21 cellular contexts compared by ENCODE assay signal in genomic region chr6:43942011-43942442, GRCh38.
A peak's percentile ranks its signal among the peaks of the same experiment; 100 is the strongest.
DNase-seq lines count a peak whose midpoint lies in the region; ATAC-seq and TF ChIP-seq lines count a peak whose summit lies in the region.
"Had no signal": no experiment of that assay in that cellular context is flagged by ENCODE, and none has a peak within 500 bp of the region (broad histone marks: within the 10 kb centered on the region; RNA-seq: fewer than 3 reads in every experiment).

No MANE protein-coding gene starts in this region.

- no peak for TF ChIP-seq CTCF in activated CD8-positive, alpha-beta T cell treated with anti-CD3 and anti-CD28 coated beads for 36 hours (IDR thresholded peaks at IDR 0.05)

- no peak overlapping the region for H3K27ac Mint-ChIP-seq in activated CD8-positive, alpha-beta T cell treated with anti-CD3 and anti-CD28 coated beads for 36 hours
- H3K27ac Mint-ChIP-seq in activated CD8-positive, alpha-beta T cell treated with anti-CD3 and anti-CD28 coated beads, Interleukin-2, amount 10 ng/mL, durations not matched to agents 7 days and 5 days: no peak overlapping the region
- H3K27ac Mint-ChIP-seq: CD4-positive, CD25-positive, alpha-beta regulatory T cell; HFFc6; T-helper 2 cell treated with Interferon-gamma antibody and Interleukin-4, amounts not matched to agents 5 μg/mL and 100 μg/mL, for 36 hours had no signal

- peaks cover 2% of the 10 kb centered on the region for H3K36me3 Mint-ChIP-seq in activated CD8-positive, alpha-beta T cell treated with anti-CD3 and anti-CD28 coated beads for 36 hours (ENCODE audit: low read depth)
- H3K36me3 Mint-ChIP-seq in activated CD8-positive, alpha-beta T cell treated with anti-CD3 and anti-CD28 coated beads, Interleukin-2, amount 10 ng/mL, durations not matched to agents 7 days and 5 days (ENCODE audit: low read depth): no peaks in the 10 kb centered on the region
- H3K36me3 Mint-ChIP-seq: CD4-positive, CD25-positive, alpha-beta regulatory T cell had no signal

- CTCF ChIA-PET in activated CD8-positive, alpha-beta T cell treated with anti-CD3 and anti-CD28 coated beads for 36 hours (lab: Charles Lee): interaction anchor here (1.0 kb wide), 1 partner anchor 11 kb away, joined by 3 read pairs; no protein-coding TSS in a partner anchor
- CTCF ChIA-PET in activated CD8-positive, alpha-beta T cell treated with anti-CD3 and anti-CD28 coated beads, Interleukin-2, amount 10 ng/mL, durations not matched to agents 7 days and 5 days (lab: Charles Lee): no interaction called here

- H3K4me3 Mint-ChIP-seq in activated CD8-positive, alpha-beta T cell treated with anti-CD3 and anti-CD28 coated beads for 36 hours: no peak overlapping the region
- H3K4me3 Mint-ChIP-seq in activated CD8-positive, alpha-beta T cell treated with anti-CD3 and anti-CD28 coated beads, Interleukin-2, amount 10 ng/mL, durations not matched to agents 7 days and 5 days: no peak overlapping the region
- H3K4me3 Mint-ChIP-seq: CD4-positive, CD25-positive, alpha-beta regulatory T cell; central memory CD8-positive, alpha-beta T cell; HFFc6; T-helper 2 cell treated with Interferon-gamma antibody and Interleukin-4, amounts not matched to agents 5 μg/mL and 100 μg/mL, for 36 hours had no signal

- peak; percentile 42 for ATAC-seq in activated CD8-positive, alpha-beta T cell treated with anti-CD3 and anti-CD28 coated beads for 36 hours
- ATAC-seq in activated CD8-positive, alpha-beta T cell treated with anti-CD3 and anti-CD28 coated beads, Interleukin-2, amount 10 ng/mL, durations not matched to agents 7 days and 5 days: no peak
- no peak for ATAC-seq in HG03520 (IDR thresholded peaks at IDR 0.05; ENCODE audit: unreplicated experiment)
- ATAC-seq: esophagus mucosa, left colon had no signal

- POLR2A ChIA-PET in activated CD8-positive, alpha-beta T cell treated with anti-CD3 and anti-CD28 coated beads for 36 hours (lab: Charles Lee): interaction anchor here (1.2 kb wide), 1 partner anchor 17 kb away, joined by 3 read pairs; no protein-coding TSS in a partner anchor
- POLR2A ChIA-PET in activated CD8-positive, alpha-beta T cell treated with anti-CD3 and anti-CD28 coated beads, Interleukin-2, amount 10 ng/mL, durations not matched to agents 7 days and 5 days (lab: Charles Lee): no interaction called here

- H3K27me3 Mint-ChIP-seq in activated CD8-positive, alpha-beta T cell treated with anti-CD3 and anti-CD28 coated beads for 36 hours: no peaks in the 10 kb centered on the region
- peaks cover 3% of the 10 kb centered on the region for H3K27me3 Mint-ChIP-seq in activated CD8-positive, alpha-beta T cell treated with anti-CD3 and anti-CD28 coated beads, Interleukin-2, amount 10 ng/mL, durations not matched to agents 7 days and 5 days (ENCODE audit: low read depth)
- H3K27me3 Mint-ChIP-seq: central memory CD8-positive, alpha-beta T cell had no signal

- H3K9me3 Mint-ChIP-seq in activated CD8-positive, alpha-beta T cell treated with anti-CD3 and anti-CD28 coated beads for 36 hours: peaks cover 25% of the 10 kb centered on the region
- H3K9me3 Mint-ChIP-seq in activated CD8-positive, alpha-beta T cell treated with anti-CD3 and anti-CD28 coated beads, Interleukin-2, amount 10 ng/mL, durations not matched to agents 7 days and 5 days (ENCODE audit: insufficient read depth): peaks cover 15% of the 10 kb centered on the region

- no peak for DNase-seq in activated CD8-positive, alpha-beta T cell treated with anti-CD3 and anti-CD28 coated beads for 36 hours
- DNase-seq in activated CD8-positive, alpha-beta T cell treated with anti-CD3 and anti-CD28 coated beads, Interleukin-2, amount 10 ng/mL, durations not matched to agents 7 days and 5 days: no peak
- DNase-seq in NCI-H69 (lab: John Stamatoyannopoulos, UW) (peak; percentile 52), islet precursor cell (peak; percentile 63), activated gamma-delta T cell (lab: John Stamatoyannopoulos, UW) (no peak), anterior cingulate cortex (lab: John Stamatoyannopoulos, UW) (no peak)
- peak; percentile 7 for DNase-seq in stimulated activated CD8-positive, alpha-beta memory T cell treated with anti-CD3 and anti-CD28 coated beads, Interleukin-4, amount 100 ng/mL, for 48 hours
- DNase-seq: amygdala; CD4-positive, CD25-positive, alpha-beta regulatory T cell; DMS53; effector CD4-positive, alpha-beta T cell; HFFc6; KBM-7; left colon; NCI-H1092; NCI-H526; OCI-M1 had no signal

- intact Hi-C loops in activated CD8-positive, alpha-beta T cell treated with anti-CD3 and anti-CD28 coated beads for 36 hours (cut with micrococcal nuclease): no loop called here

- H3K4me1 Mint-ChIP-seq in activated CD8-positive, alpha-beta T cell treated with anti-CD3 and anti-CD28 coated beads for 36 hours (ENCODE audit: low read depth): no peaks in the 10 kb centered on the region
- no peaks in the 10 kb centered on the region for H3K4me1 Mint-ChIP-seq in activated CD8-positive, alpha-beta T cell treated with anti-CD3 and anti-CD28 coated beads, Interleukin-2, amount 10 ng/mL, durations not matched to agents 7 days and 5 days (ENCODE audit: low read depth)
- H3K4me1 Mint-ChIP-seq: CD4-positive, CD25-positive, alpha-beta regulatory T cell; central memory CD8-positive, alpha-beta T cell had no signal

Comparison
In these comparisons a context has a peak if more than half of its experiments do, and no peak if none do; other contexts are left out.
1. DNase-seq: peak in NCI-H69 (single experiment), islet precursor cell (single experiment) and stimulated activated CD8-positive, alpha-beta memory T cell treated with anti-CD3 and anti-CD28 coated beads, Interleukin-4, amount 100 ng/mL, for 48 hours (single experiment); none in activated CD8-positive, alpha-beta T cell treated with anti-CD3 and anti-CD28 coated beads for 36 hours (single experiment), activated CD8-positive, alpha-beta T cell treated with anti-CD3 and anti-CD28 coated beads, Interleukin-2, amount 10 ng/mL, durations not matched to agents 7 days and 5 days (single experiment), activated gamma-delta T cell (single experiment) and anterior cingulate cortex (0 of 58).